ENCODE assay signal across 8 cellular contexts in genomic region chr3:129893616-129894070, GRCh38. TPM values are rescaled to one million over a fixed set of nuclear protein-coding genes. Genes with fewer than 3 reads are reported as not detected.
DNase-seq lines count a peak whose midpoint lies in the region; ATAC-seq and TF ChIP-seq lines count a peak whose summit lies in the region.

TMCC1 (minus strand) TSS chr3:129893711.

- H3K36me3 ChIP-seq in lung (ENCODE audit: control insufficient read depth in 2 of 2, insufficient read depth in 2 of 2, low read length in 2 of 2), result no peaks in the 10 kb centered on the region

- H3K27ac ChIP-seq in C4-2B (peak within 1 kb of the TSS; percentile 89), lung (ENCODE audit: low read depth in 1 of 2, low read length in 1 of 2) (peak within 1 kb of the TSS; percentile 97 to 98)

- H3K27ac Mint-ChIP-seq in activated CD8-positive, alpha-beta T cell treated with anti-CD3 and anti-CD28 coated beads, Interleukin-2, amount 10 ng/mL, durations not matched to agents 7 days and 5 days, result peak within 1 kb of the TSS; percentile 86

- DNase-seq in NCI-H82 (lab: John Stamatoyannopoulos, UW), result peak; percentile 95
- DNase-seq in activated CD8-positive, alpha-beta T cell treated with anti-CD3 and anti-CD28 coated beads, Interleukin-2, amount 10 ng/mL, durations not matched to agents 7 days and 5 days, result peak; percentile 88
- peak; percentile 85 for DNase-seq in effector CD4-positive, alpha-beta T cell
- peak; percentile 86 for DNase-seq in lung (ENCODE audit: low spot score)
- DNase-seq in stimulated activated CD4-positive, alpha-beta T cell treated with anti-CD3 and anti-CD28 coated beads, TNF-alpha, amount 100 ng/mL, for 24 hours (ENCODE audit: low read depth in 3 of 3), result peak; percentile 74 to 84 (median 75)

- POLR2A ChIA-PET in activated CD8-positive, alpha-beta T cell treated with anti-CD3 and anti-CD28 coated beads, Interleukin-2, amount 10 ng/mL, durations not matched to agents 7 days and 5 days (lab: Charles Lee), result interaction anchor here (0.8 to 1.4 kb wide), 2 partner anchors 455 to 577 kb away, joined by 3 read pairs; a partner anchor contains a TSS

- no peaks in the 10 kb centered on the region for H3K27me3 Mint-ChIP-seq in activated CD8-positive, alpha-beta T cell treated with anti-CD3 and anti-CD28 coated beads, Interleukin-2, amount 10 ng/mL, durations not matched to agents 7 days and 5 days (ENCODE audit: low read depth)

- 0% methylated on average over 15 to 58 of the region's 58 CpGs for WGBS in lung, 2 donors

- no peaks in the 10 kb centered on the region for H3K9me3 Mint-ChIP-seq in activated CD8-positive, alpha-beta T cell treated with anti-CD3 and anti-CD28 coated beads, Interleukin-2, amount 10 ng/mL, durations not matched to agents 7 days and 5 days (ENCODE audit: insufficient read depth)

- no peaks in the 10 kb centered on the region for H3K27me3 ChIP-seq in lung (ENCODE audit: control insufficient read depth, insufficient read depth)

- peak; percentile 81 for ATAC-seq in GM19372 (IDR thresholded peaks at IDR 0.05; ENCODE audit: low read depth, unreplicated experiment)
- peak; percentile 87 for ATAC-seq in HG03521 (IDR thresholded peaks at IDR 0.05; ENCODE audit: unreplicated experiment)
- ATAC-seq in activated CD8-positive, alpha-beta T cell treated with anti-CD3 and anti-CD28 coated beads, Interleukin-2, amount 10 ng/mL, durations not matched to agents 7 days and 5 days, result peak; percentile 94
- peak; percentile 94 for ATAC-seq in lung (ENCODE audit: insufficient read depth, low FRiP score)

- peaks cover 7% of the 10 kb centered on the region for H3K36me3 Mint-ChIP-seq in activated CD8-positive, alpha-beta T cell treated with anti-CD3 and anti-CD28 coated beads, Interleukin-2, amount 10 ng/mL, durations not matched to agents 7 days and 5 days (ENCODE audit: low read depth)

- H3K4me1 Mint-ChIP-seq in activated CD8-positive, alpha-beta T cell treated with anti-CD3 and anti-CD28 coated beads, Interleukin-2, amount 10 ng/mL, durations not matched to agents 7 days and 5 days (ENCODE audit: low read depth), result peaks cover 30% of the 10 kb centered on the region

- H3K4me1 ChIP-seq in lung (ENCODE audit: control insufficient read depth in 2 of 2, insufficient read depth in 2 of 2, low read length in 2 of 2), result peaks cover 0 to 11% of the 10 kb centered on the region in 2 donors

- CTCF ChIA-PET in activated CD8-positive, alpha-beta T cell treated with anti-CD3 and anti-CD28 coated beads, Interleukin-2, amount 10 ng/mL, durations not matched to agents 7 days and 5 days (lab: Charles Lee), result interaction anchor here (0.7 to 0.9 kb wide), 2 partner anchors 48 to 218 kb away, joined by 3 read pairs; no protein-coding TSS in a partner anchor

- peak within 1 kb of the TSS; percentile 92 for H3K4me3 ChIP-seq in lung

- peak within 1 kb of the TSS; percentile 85 for H3K4me3 Mint-ChIP-seq in activated CD8-positive, alpha-beta T cell treated with anti-CD3 and anti-CD28 coated beads, Interleukin-2, amount 10 ng/mL, durations not matched to agents 7 days and 5 days

- TF ChIP-seq CTCF in C4-2B (conservative IDR thresholded peaks at IDR 0.05) (no peak), lung (IDR thresholded peaks at IDR 0.05; ENCODE audit: control extremely low read depth, extremely low read depth) (no peak)

- no peaks in the 10 kb centered on the region for H3K9me3 ChIP-seq in lung (ENCODE audit: control insufficient read depth in 2 of 2, insufficient read depth in 1 of 2, low read length in 1 of 2)

RNA-seq across cellular contexts. Expression of gene TMCC1, which starts in this region (rescaled TPM):
- 10 to 100 TPM; 15.9 to 16.8 TPM for total RNA-seq in activated CD8-positive, alpha-beta T cell treated with anti-CD3 and anti-CD28 coated beads, Interleukin-2, amount 10 ng/mL, durations not matched to agents 7 days and 5 days
- total RNA-seq in lung, result 10 to 100 TPM; 33.8 to 39.4 TPM
- 10 to 100 TPM in 1 of 2 donors, 1 to 10 TPM in 1; 8.7 to 11.8 TPM for polyA plus RNA-seq in lung

Comparison
In these comparisons a context has a peak if more than half of its experiments do, and no peak if none do; other contexts are left out.
1. Peak in every context shown above with its lines: DNase-seq, ATAC-seq, H3K4me3 ChIP-seq and H3K27ac ChIP-seq.